12 cellular contexts compared by ENCODE assay signal in the genomic region with DNA sequence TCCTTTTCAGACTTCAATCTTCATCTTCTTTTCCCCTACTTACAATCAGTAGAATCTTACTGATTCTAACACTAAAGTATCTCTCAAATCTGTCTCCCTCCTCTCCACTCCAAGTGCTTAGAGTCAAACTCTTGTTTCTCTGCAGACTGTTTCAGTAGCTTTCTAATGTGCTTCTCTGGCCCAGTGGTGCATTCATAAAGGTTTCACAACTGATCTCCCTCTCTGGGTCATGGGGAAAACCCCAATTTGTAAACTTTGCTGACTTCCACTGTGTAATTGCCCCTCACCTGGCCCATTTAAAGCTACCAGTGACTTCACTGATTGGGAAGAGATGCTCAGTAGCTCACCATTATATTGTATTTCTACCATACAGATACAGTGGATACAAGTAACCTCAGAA.
A peak's percentile ranks its signal among the peaks of the same experiment; 100 is the strongest.
DNase-seq lines count a peak whose midpoint lies in the region; ATAC-seq lines count a peak whose summit lies in the region.
"Had no signal": no experiment of that assay in that cellular context is flagged by ENCODE, and none has a peak within 500 bp of the region (broad histone marks: within the 10 kb centered on the region; RNA-seq: fewer than 3 reads in every experiment).

No MANE protein-coding gene starts in this region.

- ATAC-seq in GM18870 (IDR thresholded peaks at IDR 0.05; ENCODE audit: unreplicated experiment): peak; percentile 94
- peak; percentile 86 for ATAC-seq in GM21576 (IDR thresholded peaks at IDR 0.05; ENCODE audit: unreplicated experiment)
- peak; percentile 78 for ATAC-seq in HG02981 (IDR thresholded peaks at IDR 0.05; ENCODE audit: unreplicated experiment)
- ATAC-seq in HG03521 (IDR thresholded peaks at IDR 0.05; ENCODE audit: unreplicated experiment): peak; percentile 71
- ATAC-seq: activated CD4-positive, alpha-beta T cell treated with anti-CD3 and anti-CD28 coated beads for 36 hours; naive thymus-derived CD4-positive, alpha-beta T cell; Right ventricle myocardium inferior had no signal

- DNase-seq in GM19240 (ENCODE audit: insufficient read length, low spot score) (no peak), activated gamma-delta T cell treated with Interleukin-2 at 50 U/mL for 16 hours (no peak), SKM-1 (lab: John Stamatoyannopoulos, UW; ENCODE audit: unreplicated experiment) (no peak)
- no peak for DNase-seq in activated effector memory CD4-positive, alpha-beta T cell treated with Interleukin-2 at 50 U/mL for 16 hours
- DNase-seq: activated CD4-positive, alpha-beta T cell treated with anti-CD3 and anti-CD28 coated beads for 36 hours; activated T-cell treated with anti-CD3 and anti-CD28 coated beads for 4 hours; naive thymus-derived CD4-positive, alpha-beta T cell had no signal
